In genomic region chr18:58615150-58616132, GRCh38 we compare ENCODE assay signal across 8 cellular contexts. TPM values are rescaled to one million over a fixed set of nuclear protein-coding genes. Genes with fewer than 3 reads are reported as not detected.
DNase-seq lines count a peak whose midpoint lies in the region; ATAC-seq and TF ChIP-seq lines count a peak whose summit lies in the region.
"Had no signal": no experiment of that assay in that cellular context is flagged by ENCODE, and none has a peak within 500 bp of the region (broad histone marks: within the 10 kb centered on the region; RNA-seq: fewer than 3 reads in every experiment).

No MANE protein-coding gene starts in this region.

- H3K79me2 ChIP-seq in Karpas-422 (ENCODE audit: low read length) = no peaks in the 10 kb centered on the region

- no peaks in the 10 kb centered on the region for H3K36me3 ChIP-seq in gastrocnemius medialis
- no peaks in the 10 kb centered on the region for H3K36me3 ChIP-seq in Karpas-422 (ENCODE audit: insufficient read depth, low read length)

- TF ChIP-seq POLR2A in gastrocnemius medialis (IDR thresholded peaks at IDR 0.05) = no peak

- H3K36me3 Mint-ChIP-seq in mesothelial cell of epicardium = no peaks in the 10 kb centered on the region

- in situ Hi-C loops in gastrocnemius medialis (cut with MboI; ENCODE audit: low sequenced_read_pairs in 4 of 4) = no loop called here
- in situ Hi-C loops in ACHN (cut with HindIII; ENCODE audit: low pct_ligation_motif_present, low pct_unique_long_range_greater_than_20kb, low sequenced_read_pairs) = no loop called here

- no peak for TF ChIP-seq CTCF in gastrocnemius medialis (IDR thresholded peaks at IDR 0.05 in 4 of 5, conservative IDR thresholded peaks at IDR 0.05 in 1 of 5)
- no peak for TF ChIP-seq CTCF in mesothelial cell of epicardium (IDR thresholded peaks at IDR 0.05; ENCODE audit: unreplicated experiment)

- intact Hi-C loops in gastrocnemius medialis (cut with DNase I; ENCODE audit: low total_unique reads) = no loop called here

- DNase-seq in activated CD8-positive, alpha-beta memory T cell treated with anti-CD3 and anti-CD28 coated beads for 48 hours (ENCODE audit: low read depth in 2 of 3, low spot score in 2 of 3) = peak in 2 of 3 experiments; percentile 22 to 36
- DNase-seq in gastrocnemius medialis = peak; percentile 42 to 50
- no peak for DNase-seq in ACHN
- DNase-seq in Karpas-422 = no peak
- DNase-seq in mesothelial cell of epicardium (ENCODE audit: low spot score in 2 of 2, unreplicated experiment in 2 of 2) = no peak

- H3K4me3 Mint-ChIP-seq in mesothelial cell of epicardium = no peak overlapping the region

- H4K20me1 ChIP-seq in Karpas-422 (ENCODE audit: insufficient read depth, low read depth, low read length) = no peaks in the 10 kb centered on the region

- H3K4me1 Mint-ChIP-seq in mesothelial cell of epicardium = peaks cover 13% of the 10 kb centered on the region

- peaks cover 6 to 31% of the 10 kb centered on the region in 2 donors for H3K4me1 ChIP-seq in gastrocnemius medialis
- H3K4me1 ChIP-seq in Karpas-422 (ENCODE audit: low read length) = no peaks in the 10 kb centered on the region

- H3K4me3 ChIP-seq in gastrocnemius medialis (no peak overlapping the region), Karpas-422 (ENCODE audit: low read length) (no peak overlapping the region)

- no peaks in the 10 kb centered on the region for H3K9me3 Mint-ChIP-seq in mesothelial cell of epicardium

- no peak overlapping the region for H2AFZ ChIP-seq in Karpas-422 (ENCODE audit: low read length)

- H3K27ac Mint-ChIP-seq in mesothelial cell of epicardium = no peak overlapping the region

- ATAC-seq in GM19455 (IDR thresholded peaks at IDR 0.05; ENCODE audit: unreplicated experiment) (peak; percentile 93), HG03159 (IDR thresholded peaks at IDR 0.05; ENCODE audit: unreplicated experiment) (peak; percentile 88), gastrocnemius medialis (peak; percentile 47 to 81)

- no peak overlapping the region for H3K9ac ChIP-seq in Karpas-422 (ENCODE audit: low read length)

- no peaks in the 10 kb centered on the region for H3K9me2 ChIP-seq in Karpas-422 (replicated peaks; ENCODE audit: insufficient read depth, low read length)

- H3K27ac ChIP-seq in gastrocnemius medialis = peak overlapping the region; percentile 50 to 92 (median 69)
- H3K27ac ChIP-seq in Karpas-422 (ENCODE audit: low read length) = no peak overlapping the region

- H3K9me3 ChIP-seq in gastrocnemius medialis (no peaks in the 10 kb centered on the region), Karpas-422 (ENCODE audit: low read length) (no peaks in the 10 kb centered on the region)

- H3K27me3 Mint-ChIP-seq in mesothelial cell of epicardium (ENCODE audit: low read depth) = no peaks in the 10 kb centered on the region

- no peaks in the 10 kb centered on the region for H3K27me3 ChIP-seq in gastrocnemius medialis
- H3K27me3 ChIP-seq in Karpas-422 (ENCODE audit: low read length) = no peaks in the 10 kb centered on the region

- H3K4me2 ChIP-seq in Karpas-422 (ENCODE audit: low read depth, low read length, poor library complexity, severe bottlenecking) = no peak overlapping the region

RNA-seq across cellular contexts. Expression of gene ALPK2, which starts 13.4 kb away (rescaled TPM):
- total RNA-seq in gastrocnemius medialis (10 to 100 TPM; 46.6 to 81.5 (median 58.4) TPM), mesothelial cell of epicardium (5.6 to 6.4 TPM (median 5.8 TPM) in 3 replicates)
- 0.40 and 0.48 TPM in 2 replicates for total RNA-seq in Karpas-422 (2014; rRNA removed; shearing (Covaris generic); ENCODE audit: low replicate concordance)
- total RNA-seq: T-helper 2 cell treated with Interferon-gamma antibody and Interleukin-4, amounts not matched to agents 100 ng/mL and 5 ng/mL, for 36 hours had no signal

RNA-seq across cellular contexts. Expression of gene MALT1, which starts 55.8 kb away (rescaled TPM):
- total RNA-seq in gastrocnemius medialis (10 to 100 TPM in 3 of 4 donors, 1 to 10 TPM in 1; 9.9 to 24.8 (median 12.9) TPM), mesothelial cell of epicardium (24.3 to 25.8 TPM (median 25.3 TPM) in 3 replicates)
- 21.7 and 35.3 TPM in 2 replicates for total RNA-seq in Karpas-422 (2014; rRNA removed; shearing (Covaris generic); ENCODE audit: low replicate concordance)

Comparison
In these comparisons a context has a peak if more than half of its experiments do, and no peak if none do; other contexts are left out.
1. DNase-seq: peak in activated CD8-positive, alpha-beta memory T cell treated with anti-CD3 and anti-CD28 coated beads for 48 hours (2 of 3) and gastrocnemius medialis (2 of 2); none in ACHN (single experiment), Karpas-422 (single experiment) and mesothelial cell of epicardium (0 of 2).
2. Peak in every context shown above with its lines, with median percentiles within 50 percentile points of each other: ATAC-seq.